6 cellular contexts compared by ENCODE assay signal in genomic region chr1:62924983-62925790, GRCh38.
"Had no signal": no experiment of that assay in that cellular context is flagged by ENCODE, and none has a peak within 500 bp of the region (broad histone marks: within the 10 kb centered on the region; RNA-seq: fewer than 3 reads in every experiment).

No MANE protein-coding gene starts in this region.

- H3K9ac ChIP-seq: KMS-11 had no signal

- H3K27ac ChIP-seq: HL-60, KMS-11 had no signal

- H3K4me3 ChIP-seq: K562 had no signal

- DNase-seq: IMR-90, KBM-7, KG1 had no signal
